19 cellular contexts compared by ENCODE assay signal in the genomic region with DNA sequence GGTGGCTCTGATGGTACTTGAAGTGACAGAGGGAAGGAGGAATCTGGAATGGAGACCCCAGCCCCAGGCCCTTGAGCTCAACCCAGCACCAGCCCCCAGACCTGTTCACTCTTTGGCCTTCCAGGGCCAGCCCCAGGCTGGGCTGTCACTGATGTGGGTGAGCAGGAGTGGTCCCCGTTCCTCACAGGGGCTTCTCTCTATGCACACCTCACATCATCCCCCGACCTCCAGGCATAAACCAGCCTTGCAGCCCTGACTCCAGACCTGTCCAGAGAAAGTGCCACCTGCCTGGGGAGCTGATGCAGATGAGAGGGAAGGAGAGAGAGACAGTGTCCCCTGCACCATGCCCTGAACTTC.
A peak's percentile ranks its signal among the peaks of the same experiment; 100 is the strongest.
DNase-seq lines count a peak whose midpoint lies in the region; ATAC-seq and TF ChIP-seq lines count a peak whose summit lies in the region.
"Had no signal": no experiment of that assay in that cellular context is flagged by ENCODE, and none has a peak within 500 bp of the region (broad histone marks: within the 10 kb centered on the region; RNA-seq: fewer than 3 reads in every experiment).

No MANE protein-coding gene starts in this region.

- POLR2A ChIA-PET in naive thymus-derived CD4-positive, alpha-beta T cell (lab: Charles Lee): interaction anchor here (0.7 to 7.5 kb wide), 8 partner anchors 10 to 105 kb away, joined by 3 to 80 read pairs (median 3); no protein-coding TSS in a partner anchor

- H3K9ac ChIP-seq in BLaER1: no peak overlapping the region

- CTCF ChIA-PET in naive thymus-derived CD4-positive, alpha-beta T cell (lab: Charles Lee): interaction anchor here (0.5 to 1.9 kb wide), 4 partner anchors 24 to 107 kb away, joined by 3 to 7 read pairs (median 4); no protein-coding TSS in a partner anchor

- H3K4me1 ChIP-seq in BLaER1: peaks cover 13% of the 10 kb centered on the region; the same call in 1 of the 2 replicates
- H3K4me1 ChIP-seq in CD4-positive, CD25-positive, alpha-beta regulatory T cell (ENCODE audit: control insufficient read depth, insufficient read depth, low read length, poor library complexity, severe bottlenecking): peaks cover 25% of the 10 kb centered on the region
- peaks cover 19 to 82% of the 10 kb centered on the region in 2 donors for H3K4me1 ChIP-seq in naive thymus-derived CD4-positive, alpha-beta T cell (ENCODE audit: control insufficient read depth in 2 of 2, insufficient read depth in 2 of 2, low read length in 2 of 2)

- H3K36me3 Mint-ChIP-seq in CD4-positive, CD25-positive, alpha-beta regulatory T cell: no peaks in the 10 kb centered on the region
- H3K36me3 Mint-ChIP-seq in naive thymus-derived CD4-positive, alpha-beta T cell: peaks cover 0 to 5% (median 0%) of the 10 kb centered on the region in 5 donors
- H3K36me3 Mint-ChIP-seq in HFFc6 (ENCODE audit: low read depth): peaks cover 4% of the 10 kb centered on the region; the same call in 1 of the 2 replicates

- no peak overlapping the region for H3K4me3 ChIP-seq in BLaER1
- no peak overlapping the region for H3K4me3 ChIP-seq in CD4-positive, CD25-positive, alpha-beta regulatory T cell (ENCODE audit: low read depth, low read length)
- H3K4me3 ChIP-seq in naive thymus-derived CD4-positive, alpha-beta T cell (ENCODE audit: low read length): no peak overlapping the region

- TF ChIP-seq CTCF in VCaP (conservative IDR thresholded peaks at IDR 0.05): no peak
- no peak for TF ChIP-seq CTCF in HFFc6 (IDR thresholded peaks at IDR 0.05)

- no peak overlapping the region for H3K27ac ChIP-seq in BLaER1
- peak overlapping the region; percentile 65 for H3K27ac ChIP-seq in CD4-positive, CD25-positive, alpha-beta regulatory T cell (ENCODE audit: insufficient read depth, low read length, poor library complexity, severe bottlenecking)
- H3K27ac ChIP-seq in VCaP: peak overlapping the region; percentile 82; the same call in 1 of the 2 replicates
- H3K27ac ChIP-seq in naive thymus-derived CD4-positive, alpha-beta T cell (ENCODE audit: low read depth, low read length): peak overlapping the region; percentile 73

- no peaks in the 10 kb centered on the region for H3K36me3 ChIP-seq in BLaER1
- no peaks in the 10 kb centered on the region for H3K36me3 ChIP-seq in CD4-positive, CD25-positive, alpha-beta regulatory T cell (ENCODE audit: control insufficient read depth, insufficient read depth, low read length)
- H3K36me3 ChIP-seq in naive thymus-derived CD4-positive, alpha-beta T cell (ENCODE audit: control insufficient read depth in 2 of 3, insufficient read depth in 3 of 3, low read length in 3 of 3): no peaks in the 10 kb centered on the region

- intact Hi-C loops in naive thymus-derived CD4-positive, alpha-beta T cell (cut with micrococcal nuclease): loop anchor here in 1 of 2 donors (5.0 to 10.0 kb wide), 2 partner anchors 52 to 235 kb away; no protein-coding TSS in a partner anchor

- H3K27ac Mint-ChIP-seq in CD4-positive, CD25-positive, alpha-beta regulatory T cell: peak overlapping the region; percentile 68 to 94 (median 71)
- H3K27ac Mint-ChIP-seq in naive thymus-derived CD4-positive, alpha-beta T cell: peak overlapping the region in 8 of 9 donors; percentile 85 to 100 (median 93)
- H3K27ac Mint-ChIP-seq in HFFc6: no peak overlapping the region
- H3K27ac Mint-ChIP-seq: B cell had no signal

- no peaks in the 10 kb centered on the region for H3K9me3 ChIP-seq in BLaER1
- no peaks in the 10 kb centered on the region for H3K9me3 ChIP-seq in CD4-positive, CD25-positive, alpha-beta regulatory T cell (ENCODE audit: control insufficient read depth in 2 of 2, low read length in 2 of 2)
- H3K9me3 ChIP-seq in naive thymus-derived CD4-positive, alpha-beta T cell (ENCODE audit: control insufficient read depth in 2 of 3, low read length in 3 of 3): no peaks in the 10 kb centered on the region

- peak overlapping the region in 1 of 4 donors; percentile 62 for H3K4me3 Mint-ChIP-seq in CD4-positive, CD25-positive, alpha-beta regulatory T cell
- H3K4me3 Mint-ChIP-seq in naive thymus-derived CD4-positive, alpha-beta T cell: peak overlapping the region in 6 of 10 donors; percentile 32 to 89 (median 74)
- no peak overlapping the region for H3K4me3 Mint-ChIP-seq in HFFc6
- H3K4me3 Mint-ChIP-seq: B cell had no signal

- peaks cover 0 to 2% (median 0%) of the 10 kb centered on the region in 7 donors for H3K9me3 Mint-ChIP-seq in CD4-positive, CD25-positive, alpha-beta regulatory T cell
- H3K9me3 Mint-ChIP-seq in naive thymus-derived CD4-positive, alpha-beta T cell: peaks cover 0 to 1% (median 0%) of the 10 kb centered on the region in 11 donors
- peaks cover 60% of the 10 kb centered on the region for H3K9me3 Mint-ChIP-seq in HFFc6

- no peak for DNase-seq in CD4-positive, CD25-positive, alpha-beta regulatory T cell
- no peak for DNase-seq in naive thymus-derived CD4-positive, alpha-beta T cell
- DNase-seq in HFFc6 (no peak), DMS114 treated with DMSO at 0.1 percent for 48 hours (lab: John Stamatoyannopoulos, UW; ENCODE audit: unreplicated experiment) (no peak)
- DNase-seq: DMS 273 treated with DMSO at 0.1 percent for 48 hours; EL; HCEC 1CT; KBM-7; MV-4-11; NCI-H1417; NCI-H187 treated with DMSO at 0.1 percent for 48 hours; NCI-H345; NK-92 treated with Interleukin-12 subunit alpha and Interleukin-12 subunit beta, amount 100 ng/mL, for 24 hours; RPMI8226 had no signal

- no peak for ATAC-seq in CD4-positive, CD25-positive, alpha-beta regulatory T cell (ENCODE audit: low read depth in 2 of 2)
- no peak for ATAC-seq in naive thymus-derived CD4-positive, alpha-beta T cell
- ATAC-seq in HG02763 (IDR thresholded peaks at IDR 0.05; ENCODE audit: unreplicated experiment) (no peak), HG02981 (IDR thresholded peaks at IDR 0.05; ENCODE audit: unreplicated experiment) (no peak)

- peaks cover 13% of the 10 kb centered on the region for H3K27me3 ChIP-seq in BLaER1
- H3K27me3 ChIP-seq in CD4-positive, CD25-positive, alpha-beta regulatory T cell (ENCODE audit: control insufficient read depth, insufficient read depth, low read length): no peaks in the 10 kb centered on the region
- H3K27me3 ChIP-seq in naive thymus-derived CD4-positive, alpha-beta T cell (ENCODE audit: control insufficient read depth in 2 of 2, insufficient read depth in 2 of 2, low read length in 2 of 2): no peaks in the 10 kb centered on the region

- H3K4me2 ChIP-seq in BLaER1: peak overlapping the region; percentile 17; the same call in 1 of the 2 replicates

- no peaks in the 10 kb centered on the region for H4K20me1 ChIP-seq in BLaER1

- H3K27me3 Mint-ChIP-seq in CD4-positive, CD25-positive, alpha-beta regulatory T cell: peaks cover 12% of the 10 kb centered on the region
- peaks cover 0 to 18% (median 0%) of the 10 kb centered on the region in 5 donors for H3K27me3 Mint-ChIP-seq in naive thymus-derived CD4-positive, alpha-beta T cell
- H3K27me3 Mint-ChIP-seq in HFFc6 (ENCODE audit: insufficient read depth): peaks cover 3% of the 10 kb centered on the region; the same call in 1 of the 2 replicates

- H3K4me1 Mint-ChIP-seq in CD4-positive, CD25-positive, alpha-beta regulatory T cell: peaks cover 5 to 64% (median 19%) of the 10 kb centered on the region in 4 donors
- H3K4me1 Mint-ChIP-seq in naive thymus-derived CD4-positive, alpha-beta T cell: peaks cover 6 to 98% (median 85%) of the 10 kb centered on the region in 7 donors
- H3K4me1 Mint-ChIP-seq in HFFc6 (ENCODE audit: low read depth): no peaks in the 10 kb centered on the region
- H3K4me1 Mint-ChIP-seq: B cell had no signal
